In genomic region chr11:12088531-12088930, GRCh38 we compare ENCODE assay signal across 14 cellular contexts. TPM values are rescaled to one million over a fixed set of nuclear protein-coding genes. Genes with fewer than 3 reads are reported as not detected.
DNase-seq lines count a peak whose midpoint lies in the region; ATAC-seq and TF ChIP-seq lines count a peak whose summit lies in the region.
"Had no signal": no experiment of that assay in that cellular context is flagged by ENCODE, and none has a peak within 500 bp of the region (broad histone marks: within the 10 kb centered on the region; RNA-seq: fewer than 3 reads in every experiment).

No MANE protein-coding gene starts in this region.

- BruUV-seq in PC-9 (replicated peaks; lab: Mats Ljungman, UMichigan): no TSS peak

- no peaks in the 10 kb centered on the region for H3K9me2 ChIP-seq in PC-9 (ENCODE audit: insufficient read depth)

- DNase-seq in PC-9: no peak
- DNase-seq in effector memory CD8-positive, alpha-beta T cell: no peak
- DNase-seq in osteoblast (ENCODE audit: insufficient read length, low spot score, missing footprints): no peak
- DNase-seq in dermis blood vessel endothelial cell: no peak
- DNase-seq in D341Med (ENCODE audit: low spot score): no peak
- no peak for DNase-seq in activated T-helper 1 cell treated with anti-CD3 and anti-CD28 coated beads, Interleukin-12 subunit alpha, Interleukin-12 subunit beta, Interleukin-2, Interleukin-4 antibody, amounts not matched to agents 30 ng/mL and 10 ng/mL and 1 ng/mL, durations not matched to agents 14 hours and 24 hours and 36 hours (ENCODE audit: low spot score)
- DNase-seq: NCI-H524 treated with DMSO at 0.1 percent for 48 hours; stimulated activated CD8-positive, alpha-beta memory T cell treated with anti-CD3 and anti-CD28 coated beads, Interleukin-4, amount 100 ng/mL, for 48 hours had no signal

- peak overlapping the region; percentile 43 to 77 for H3K4me3 Mint-ChIP-seq in effector memory CD8-positive, alpha-beta T cell
- no peak overlapping the region for H3K4me3 Mint-ChIP-seq in activated T-helper 1 cell treated with anti-CD3 and anti-CD28 coated beads, Interleukin-12 subunit alpha, Interleukin-12 subunit beta, Interleukin-2, Interleukin-4 antibody, amounts not matched to agents 30 ng/mL and 10 ng/mL and 1 ng/mL, durations not matched to agents 14 hours and 24 hours and 36 hours
- H3K4me3 Mint-ChIP-seq: GM23338, memory B cell had no signal

- H3K27ac ChIP-seq in BLaER1 treated with 17β-estradiol and CSF1 and Interleukin-3, amounts not matched to agents 10 nM and 100 nM: peak overlapping the region in 7 of 11 experiments; percentile 3 to 85 (median 82); a peak in 9 of 22 replicates
- H3K27ac ChIP-seq in PC-9 (peak overlapping the region; percentile 100), osteoblast (ENCODE audit: low read depth, low read length) (peak overlapping the region; percentile 98)
- H3K27ac ChIP-seq: C4-2B, parathyroid adenoma had no signal

- TF ChIP-seq CTCF in PC-9 (conservative IDR thresholded peaks at IDR 0.05): no peak
- TF ChIP-seq CTCF in osteoblast (IDR thresholded peaks at IDR 0.05; ENCODE audit: extremely low read depth, low read depth, low read length): no peak

- H3K27me3 ChIP-seq in BLaER1 treated with 17β-estradiol and CSF1 and Interleukin-3, amounts not matched to agents 10 nM and 100 nM: no peaks in the 10 kb centered on the region
- H3K27me3 ChIP-seq in PC-9 (ENCODE audit: insufficient read depth, low read depth): no peaks in the 10 kb centered on the region
- H3K27me3 ChIP-seq in osteoblast (ENCODE audit: insufficient read depth, low read length): no peaks in the 10 kb centered on the region

- no peaks in the 10 kb centered on the region for H3K9me3 Mint-ChIP-seq in effector memory CD8-positive, alpha-beta T cell
- no peaks in the 10 kb centered on the region for H3K9me3 Mint-ChIP-seq in activated T-helper 1 cell treated with anti-CD3 and anti-CD28 coated beads, Interleukin-12 subunit alpha, Interleukin-12 subunit beta, Interleukin-2, Interleukin-4 antibody, amounts not matched to agents 30 ng/mL and 10 ng/mL and 1 ng/mL, durations not matched to agents 14 hours and 24 hours and 36 hours
- H3K9me3 Mint-ChIP-seq: GM23338, memory B cell had no signal

- H2AFZ ChIP-seq in PC-9: no peak overlapping the region
- H2AFZ ChIP-seq in osteoblast (ENCODE audit: low read length): no peak overlapping the region
- H2AFZ ChIP-seq: GM23338, parathyroid adenoma had no signal

- H3K27ac Mint-ChIP-seq in effector memory CD8-positive, alpha-beta T cell: peak overlapping the region; percentile 29 to 52
- H3K27ac Mint-ChIP-seq in activated T-helper 1 cell treated with anti-CD3 and anti-CD28 coated beads, Interleukin-12 subunit alpha, Interleukin-12 subunit beta, Interleukin-2, Interleukin-4 antibody, amounts not matched to agents 30 ng/mL and 10 ng/mL and 1 ng/mL, durations not matched to agents 14 hours and 24 hours and 36 hours: no peak overlapping the region
- H3K27ac Mint-ChIP-seq: GM23338, memory B cell had no signal

- peaks cover 0 to 6% (median 0%) of the 10 kb centered on the region in 11 experiments; a peak in 2 of 22 replicates for H3K9me3 ChIP-seq in BLaER1 treated with 17β-estradiol and CSF1 and Interleukin-3, amounts not matched to agents 10 nM and 100 nM (replicated peaks in 1 of 11)
- H3K9me3 ChIP-seq in PC-9 (ENCODE audit: insufficient read depth, low read depth): no peaks in the 10 kb centered on the region
- H3K9me3 ChIP-seq in osteoblast (ENCODE audit: low read depth, low read length): no peaks in the 10 kb centered on the region

- H3K4me2 ChIP-seq in BLaER1 treated with 17β-estradiol and CSF1 and Interleukin-3, amounts not matched to agents 10 nM and 100 nM: peak overlapping the region in 8 of 11 experiments; percentile 74 to 94 (median 88); a peak in 14 of 22 replicates
- H3K4me2 ChIP-seq in PC-9 (peak overlapping the region; percentile 81), osteoblast (ENCODE audit: insufficient read depth, low read length) (peak overlapping the region; percentile 78)
- H3K4me2 ChIP-seq: GM23338 had no signal

- peaks cover 66 to 86% (median 78%) of the 10 kb centered on the region in 10 experiments for H3K4me1 ChIP-seq in BLaER1 treated with 17β-estradiol and CSF1 and Interleukin-3, amounts not matched to agents 10 nM and 100 nM
- peaks cover 86% of the 10 kb centered on the region for H3K4me1 ChIP-seq in PC-9 (replicated peaks; ENCODE audit: insufficient read depth)
- peaks cover 55% of the 10 kb centered on the region for H3K4me1 ChIP-seq in osteoblast (ENCODE audit: insufficient read depth, low read length)
- H3K4me1 ChIP-seq: parathyroid adenoma had no signal

- no peaks in the 10 kb centered on the region for H3K36me3 ChIP-seq in BLaER1 treated with 17β-estradiol and CSF1 and Interleukin-3, amounts not matched to agents 10 nM and 100 nM
- H3K36me3 ChIP-seq in PC-9 (ENCODE audit: low read depth): no peaks in the 10 kb centered on the region
- no peaks in the 10 kb centered on the region for H3K36me3 ChIP-seq in osteoblast (ENCODE audit: insufficient read depth, low read length)

- POLR2A ChIA-PET in PC-9 (lab: Charles Lee; ENCODE audit: unreplicated experiment): interaction anchor here (0.6 to 1.3 kb wide), 2 partner anchors 22 to 74 kb away, joined by 4 to 7 read pairs; no protein-coding TSS in a partner anchor

- peaks cover 83% of the 10 kb centered on the region for H3F3A ChIP-seq in PC-9 (ENCODE audit: insufficient read depth, low read depth)

- H3K79me2 ChIP-seq in PC-9 (ENCODE audit: low read depth): peaks cover 5% of the 10 kb centered on the region; the same call in 1 of the 2 replicates
- no peaks in the 10 kb centered on the region for H3K79me2 ChIP-seq in osteoblast (ENCODE audit: insufficient read depth, low read length)
- H3K79me2 ChIP-seq: parathyroid adenoma had no signal

- peaks cover 57 to 70% of the 10 kb centered on the region in 2 donors for H3K4me1 Mint-ChIP-seq in effector memory CD8-positive, alpha-beta T cell (ENCODE audit: low read depth in 2 of 2)
- peaks cover 73% of the 10 kb centered on the region for H3K4me1 Mint-ChIP-seq in activated T-helper 1 cell treated with anti-CD3 and anti-CD28 coated beads, Interleukin-12 subunit alpha, Interleukin-12 subunit beta, Interleukin-2, Interleukin-4 antibody, amounts not matched to agents 30 ng/mL and 10 ng/mL and 1 ng/mL, durations not matched to agents 14 hours and 24 hours and 36 hours (ENCODE audit: low read depth)

- CTCF ChIA-PET in PC-9 (lab: Charles Lee): interaction anchor here (1.0 kb wide), 1 partner anchor 94 kb away, joined by 3 read pairs; no protein-coding TSS in a partner anchor

- H3K36me3 Mint-ChIP-seq in effector memory CD8-positive, alpha-beta T cell (ENCODE audit: insufficient read depth): peaks cover 5% of the 10 kb centered on the region
- peaks cover 4% of the 10 kb centered on the region for H3K36me3 Mint-ChIP-seq in activated T-helper 1 cell treated with anti-CD3 and anti-CD28 coated beads, Interleukin-12 subunit alpha, Interleukin-12 subunit beta, Interleukin-2, Interleukin-4 antibody, amounts not matched to agents 30 ng/mL and 10 ng/mL and 1 ng/mL, durations not matched to agents 14 hours and 24 hours and 36 hours (ENCODE audit: low read depth)
- H3K36me3 Mint-ChIP-seq: memory B cell had no signal

- H3K9ac ChIP-seq in BLaER1 treated with 17β-estradiol and CSF1 and Interleukin-3, amounts not matched to agents 10 nM and 100 nM: no peak overlapping the region
- H3K9ac ChIP-seq: parathyroid adenoma had no signal

- ATAC-seq in effector memory CD8-positive, alpha-beta T cell (replicated peaks): no peak
- no peak for ATAC-seq in GM19395 (IDR thresholded peaks at IDR 0.05; ENCODE audit: unreplicated experiment)
- ATAC-seq: GM23338 had no signal

- H3K4me3 ChIP-seq in BLaER1 treated with 17β-estradiol and CSF1 and Interleukin-3, amounts not matched to agents 10 nM and 100 nM: no peak overlapping the region
- H3K4me3 ChIP-seq in PC-9 (no peak overlapping the region; the same call in 1 of the 2 replicates), osteoblast (ENCODE audit: insufficient read depth, low read length) (no peak overlapping the region)
- H3K4me3 ChIP-seq: GM23338 had no signal

- intact Hi-C loops in PC-9 (cut with micrococcal nuclease; ENCODE audit: unreplicated experiment): loop anchor here (5.0 to 10.0 kb wide), 3 partner anchors 159 to 1424 kb away; no protein-coding TSS in a partner anchor
- intact Hi-C loops in activated T-helper 1 cell treated with anti-CD3 and anti-CD28 coated beads, Interleukin-12 subunit alpha, Interleukin-12 subunit beta, Interleukin-2, Interleukin-4 antibody, amounts not matched to agents 30 ng/mL and 10 ng/mL and 1 ng/mL, durations not matched to agents 14 hours and 24 hours and 36 hours (cut with micrococcal nuclease): no loop called here

- no peaks in the 10 kb centered on the region for H3K27me3 Mint-ChIP-seq in effector memory CD8-positive, alpha-beta T cell
- peaks cover 1% of the 10 kb centered on the region for H3K27me3 Mint-ChIP-seq in activated T-helper 1 cell treated with anti-CD3 and anti-CD28 coated beads, Interleukin-12 subunit alpha, Interleukin-12 subunit beta, Interleukin-2, Interleukin-4 antibody, amounts not matched to agents 30 ng/mL and 10 ng/mL and 1 ng/mL, durations not matched to agents 14 hours and 24 hours and 36 hours (ENCODE audit: insufficient read depth)

- H4K20me1 ChIP-seq in BLaER1 treated with 17β-estradiol and CSF1 and Interleukin-3, amounts not matched to agents 10 nM and 100 nM: no peaks in the 10 kb centered on the region
- H4K20me1 ChIP-seq in PC-9 (ENCODE audit: insufficient read depth) (no peaks in the 10 kb centered on the region), osteoblast (ENCODE audit: insufficient read depth, low read length) (no peaks in the 10 kb centered on the region)

RNA-seq across cellular contexts. Expression of gene MICAL2, which starts 21.9 kb away (rescaled TPM):
- total RNA-seq in PC-9 (2021) (30.5 and 32.4 TPM in 2 replicates), osteoblast (109 and 156 TPM in 2 replicates), dermis blood vessel endothelial cell (110 and 124 TPM in 2 replicates)
- total RNA-seq in activated T-helper 1 cell treated with anti-CD3 and anti-CD28 coated beads, Interleukin-12 subunit alpha, Interleukin-12 subunit beta, Interleukin-2, Interleukin-4 antibody, amounts not matched to agents 30 ng/mL and 10 ng/mL and 1 ng/mL, durations not matched to agents 14 hours and 24 hours and 36 hours: 595 and 619 TPM in 2 replicates
